2 cellular contexts compared by ENCODE assay signal in genomic region chr17:61255609-61256008, GRCh38.
A peak's percentile ranks its signal among the peaks of the same experiment; 100 is the strongest.
TF ChIP-seq lines count a peak whose summit lies in the region.

No MANE protein-coding gene starts in this region.

TF ChIP-seq in IMR-90, 13 proteins besides CTCF, POLR2A, EP300 and RAD21:
- TF ChIP-seq CHD1 (IDR thresholded peaks at IDR 0.05; ENCODE audit: low read depth, low read length) = no peak
- no peak for TF ChIP-seq FOS (IDR thresholded peaks at IDR 0.05; ENCODE audit: low read depth, low read length)
- TF ChIP-seq MAZ (IDR thresholded peaks at IDR 0.05; ENCODE audit: borderline replicate concordance, low read depth, low read length) = no peak
- no peak for TF ChIP-seq RFX5 (IDR thresholded peaks at IDR 0.05; ENCODE audit: low read depth, low read length)
- no peak for TF ChIP-seq NFE2L2 (IDR thresholded peaks at IDR 0.05; ENCODE audit: low read depth, low read length)
- no peak for TF ChIP-seq USF2 (IDR thresholded peaks at IDR 0.05; ENCODE audit: low read depth, low read length)
- TF ChIP-seq SMC3 (IDR thresholded peaks at IDR 0.05; ENCODE audit: low read depth, low read length) = no peak
- TF ChIP-seq MXI1 (IDR thresholded peaks at IDR 0.05; ENCODE audit: borderline replicate concordance, low read depth, low read length) = no peak
- TF ChIP-seq, protein P1, sequence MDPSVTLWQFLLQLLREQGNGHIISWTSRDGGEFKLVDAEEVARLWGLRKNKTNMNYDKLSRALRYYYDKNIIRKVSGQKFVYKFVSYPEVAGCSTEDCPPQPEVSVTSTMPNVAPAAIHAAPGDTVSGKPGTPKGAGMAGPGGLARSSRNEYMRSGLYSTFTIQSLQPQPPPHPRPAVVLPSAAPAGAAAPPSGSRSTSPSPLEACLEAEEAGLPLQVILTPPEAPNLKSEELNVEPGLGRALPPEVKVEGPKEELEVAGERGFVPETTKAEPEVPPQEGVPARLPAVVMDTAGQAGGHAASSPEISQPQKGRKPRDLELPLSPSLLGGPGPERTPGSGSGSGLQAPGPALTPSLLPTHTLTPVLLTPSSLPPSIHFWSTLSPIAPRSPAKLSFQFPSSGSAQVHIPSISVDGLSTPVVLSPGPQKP (IDR thresholded peaks at IDR 0.05; ENCODE audit: borderline replicate concordance, low read depth, low read length) = no peak
- TF ChIP-seq BHLHE40 (IDR thresholded peaks at IDR 0.05; ENCODE audit: low read depth, low read length) = no peak
- no peak for TF ChIP-seq MAFK (IDR thresholded peaks at IDR 0.05; ENCODE audit: low read depth, low read length)
- no peak for TF ChIP-seq CEBPB (IDR thresholded peaks at IDR 0.05; ENCODE audit: low read depth, low read length)
- no peak for TF ChIP-seq RCOR1 (IDR thresholded peaks at IDR 0.05; ENCODE audit: insufficient replicate concordance, low read length)
TF ChIP-seq in IMR-90: peak in this region for 0.

TF ChIP-seq in GM12878, 131 proteins besides CTCF, POLR2A, EP300 and RAD21:
- TF ChIP-seq YBX1 (IDR thresholded peaks at IDR 0.05) (no peak), IRF4 (IDR thresholded peaks at IDR 0.05; ENCODE audit: low read depth, low read length) (no peak), HDAC6 (IDR thresholded peaks at IDR 0.05; ENCODE audit: unreplicated experiment) (no peak), NFXL1 (IDR thresholded peaks at IDR 0.05; ENCODE audit: borderline replicate concordance) (0 out of 2 replicates have a peak, but pooled peaks have one; percentile 51), ETV6 (conservative IDR thresholded peaks at IDR 0.05 in 1 of 2, IDR thresholded peaks at IDR 0.05 in 1 of 2; ENCODE audit: borderline replicate concordance in 1 of 2, low read depth in 1 of 2) (peak in 1 of 2 experiments; percentile 43; a peak in 1 of 4 replicates), KDM1A (IDR thresholded peaks at IDR 0.05; ENCODE audit: borderline replicate concordance) (no peak), TCF7 (IDR thresholded peaks at IDR 0.05; ENCODE audit: borderline replicate concordance) (no peak)
- TF ChIP-seq, protein P2, sequence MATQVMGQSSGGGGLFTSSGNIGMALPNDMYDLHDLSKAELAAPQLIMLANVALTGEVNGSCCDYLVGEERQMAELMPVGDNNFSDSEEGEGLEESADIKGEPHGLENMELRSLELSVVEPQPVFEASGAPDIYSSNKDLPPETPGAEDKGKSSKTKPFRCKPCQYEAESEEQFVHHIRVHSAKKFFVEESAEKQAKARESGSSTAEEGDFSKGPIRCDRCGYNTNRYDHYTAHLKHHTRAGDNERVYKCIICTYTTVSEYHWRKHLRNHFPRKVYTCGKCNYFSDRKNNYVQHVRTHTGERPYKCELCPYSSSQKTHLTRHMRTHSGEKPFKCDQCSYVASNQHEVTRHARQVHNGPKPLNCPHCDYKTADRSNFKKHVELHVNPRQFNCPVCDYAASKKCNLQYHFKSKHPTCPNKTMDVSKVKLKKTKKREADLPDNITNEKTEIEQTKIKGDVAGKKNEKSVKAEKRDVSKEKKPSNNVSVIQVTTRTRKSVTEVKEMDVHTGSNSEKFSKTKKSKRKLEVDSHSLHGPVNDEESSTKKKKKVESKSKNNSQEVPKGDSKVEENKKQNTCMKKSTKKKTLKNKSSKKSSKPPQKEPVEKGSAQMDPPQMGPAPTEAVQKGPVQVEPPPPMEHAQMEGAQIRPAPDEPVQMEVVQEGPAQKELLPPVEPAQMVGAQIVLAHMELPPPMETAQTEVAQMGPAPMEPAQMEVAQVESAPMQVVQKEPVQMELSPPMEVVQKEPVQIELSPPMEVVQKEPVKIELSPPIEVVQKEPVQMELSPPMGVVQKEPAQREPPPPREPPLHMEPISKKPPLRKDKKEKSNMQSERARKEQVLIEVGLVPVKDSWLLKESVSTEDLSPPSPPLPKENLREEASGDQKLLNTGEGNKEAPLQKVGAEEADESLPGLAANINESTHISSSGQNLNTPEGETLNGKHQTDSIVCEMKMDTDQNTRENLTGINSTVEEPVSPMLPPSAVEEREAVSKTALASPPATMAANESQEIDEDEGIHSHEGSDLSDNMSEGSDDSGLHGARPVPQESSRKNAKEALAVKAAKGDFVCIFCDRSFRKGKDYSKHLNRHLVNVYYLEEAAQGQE (IDR thresholded peaks at IDR 0.05; ENCODE audit: low read depth, low read length) = no peak
TF ChIP-seq in GM12878: peak in this region for 2.
